9 cellular contexts compared by ENCODE assay signal in genomic region chr1:32393136-32393535, GRCh38. TPM values are rescaled to one million over a fixed set of nuclear protein-coding genes. Genes with fewer than 3 reads are reported as not detected.
DNase-seq lines count a peak whose midpoint lies in the region; ATAC-seq and TF ChIP-seq lines count a peak whose summit lies in the region.
"Had no signal": no experiment of that assay in that cellular context is flagged by ENCODE, and none has a peak within 500 bp of the region (broad histone marks: within the 10 kb centered on the region; RNA-seq: fewer than 3 reads in every experiment).

No MANE protein-coding gene starts in this region.

- no peak for ATAC-seq in HG03354 (IDR thresholded peaks at IDR 0.05; ENCODE audit: poor library complexity, severe bottlenecking, unreplicated experiment)
- ATAC-seq in GM21390 (IDR thresholded peaks at IDR 0.05; ENCODE audit: unreplicated experiment): no peak

- intact Hi-C loops in mammary epithelial cell (cut with micrococcal nuclease): no loop called here

- H3K9ac ChIP-seq in HUES64 (ENCODE audit: low read depth, low read length) (peak overlapping the region; percentile 81; the same call in 1 of the 2 replicates), mammary epithelial cell (ENCODE audit: insufficient read depth, low read length) (peak overlapping the region; percentile 94)

- in situ Hi-C loops in mammary epithelial cell (cut with MboI; ENCODE audit: low sequenced_read_pairs in 2 of 2): no loop called here

- H3K4me3 ChIP-seq in ACC112 (ENCODE audit: low read depth, low read length): peak overlapping the region; percentile 90
- peak overlapping the region; percentile 75 for H3K4me3 ChIP-seq in HUES64 (ENCODE audit: low read length)
- peak overlapping the region; percentile 64 to 91 (median 76) for H3K4me3 ChIP-seq in mammary epithelial cell (replicated peaks in 1 of 3; ENCODE audit: insufficient read depth in 1 of 3, low read depth in 2 of 3, low read length in 3 of 3)
- H3K4me3 ChIP-seq in muscle layer of duodenum (ENCODE audit: low read depth in 1 of 2, low read length in 2 of 2): peak overlapping the region; percentile 92

- no TSS peak for BruUV-seq in mammary epithelial cell (replicated peaks; lab: Mats Ljungman, UMichigan)

- peaks cover 12% of the 10 kb centered on the region for H3K4me1 ChIP-seq in ACC112 (ENCODE audit: control insufficient read depth, insufficient read depth, low read length, unreplicated experiment)
- H3K4me1 ChIP-seq in HUES64 (ENCODE audit: insufficient read depth, low read length): peaks cover 7% of the 10 kb centered on the region
- H3K4me1 ChIP-seq in mammary epithelial cell (ENCODE audit: insufficient read depth, low read length): peaks cover 13% of the 10 kb centered on the region
- H3K4me1 ChIP-seq in muscle layer of duodenum (ENCODE audit: control insufficient read depth in 1 of 2, insufficient read depth in 2 of 2, low read length in 2 of 2): peaks cover 8 to 21% of the 10 kb centered on the region in 2 donors

- H3K36me3 ChIP-seq in ACC112 (ENCODE audit: insufficient read depth, low read length) (peaks cover 12% of the 10 kb centered on the region; the same call in 1 of the 2 replicates), HUES64 (ENCODE audit: insufficient read depth, low read length) (peaks cover 40% of the 10 kb centered on the region), mammary epithelial cell (ENCODE audit: insufficient read depth, low read length) (peaks cover 3% of the 10 kb centered on the region), muscle layer of duodenum (ENCODE audit: control insufficient read depth in 1 of 2, insufficient read depth in 2 of 2, low read length in 2 of 2) (peaks cover 22 to 23% of the 10 kb centered on the region in 2 donors)

- H2AFZ ChIP-seq in ACC112 (ENCODE audit: low read length, unreplicated experiment): no peak overlapping the region
- H2AFZ ChIP-seq in mammary epithelial cell (ENCODE audit: low read depth, low read length): no peak overlapping the region

- TF ChIP-seq CTCF in mammary epithelial cell (conservative IDR thresholded peaks at IDR 0.05 in 1 of 2, IDR thresholded peaks at IDR 0.05 in 1 of 2; ENCODE audit: extremely low read depth in 1 of 2, insufficient read depth in 1 of 2, low read depth in 1 of 2, low read length in 2 of 2): no peak

- H3K27ac ChIP-seq in ACC112 (ENCODE audit: low read depth, low read length) (peak overlapping the region; percentile 72; the same call in 1 of the 2 replicates), HUES64 (ENCODE audit: low read depth, low read length) (no peak overlapping the region), mammary epithelial cell (ENCODE audit: insufficient read depth, low read depth, low read length) (peak overlapping the region; percentile 81), muscle layer of duodenum (ENCODE audit: low read length) (no peak overlapping the region)

- CTCF ChIA-PET in mammary epithelial cell (lab: Charles Lee; ENCODE audit: low non-redundant PET): no interaction called here

- H4K20me1 ChIP-seq in mammary epithelial cell (ENCODE audit: insufficient read depth, low read length): no peaks in the 10 kb centered on the region

- dilution Hi-C loops in mammary epithelial cell (cut with HindIII; ENCODE audit: low sequenced_read_pairs): loop anchor here (5.0 kb wide), 2 partner anchors 36 to 71 kb away; no protein-coding TSS in a partner anchor

- DNase-seq in mammary epithelial cell (peak; percentile 26), NCI-H69 (lab: John Stamatoyannopoulos, UW) (no peak), cortex of kidney (lab: John Stamatoyannopoulos, UW) (no peak)
- DNase-seq: NCI-H510A had no signal

- H3K9me3 ChIP-seq in HUES64 (ENCODE audit: insufficient read depth, low read depth, low read length) (no peaks in the 10 kb centered on the region), mammary epithelial cell (replicated peaks; ENCODE audit: insufficient read depth, low read length) (no peaks in the 10 kb centered on the region), muscle layer of duodenum (ENCODE audit: control insufficient read depth in 1 of 2, low read length in 2 of 2) (no peaks in the 10 kb centered on the region)

- H3K27me3 ChIP-seq in ACC112 (ENCODE audit: insufficient read depth, low read length): no peaks in the 10 kb centered on the region
- H3K27me3 ChIP-seq in HUES64 (ENCODE audit: insufficient read depth, low read length): no peaks in the 10 kb centered on the region
- no peaks in the 10 kb centered on the region for H3K27me3 ChIP-seq in mammary epithelial cell (ENCODE audit: insufficient read depth, low read length)
- no peaks in the 10 kb centered on the region for H3K27me3 ChIP-seq in muscle layer of duodenum (ENCODE audit: low read depth, low read length)

- H3K79me2 ChIP-seq in ACC112 (ENCODE audit: control insufficient read depth, insufficient read depth, low read length, unreplicated experiment) (peaks cover 30% of the 10 kb centered on the region), mammary epithelial cell (ENCODE audit: insufficient read depth, low read length) (peaks cover 43% of the 10 kb centered on the region)

- 92% methylated on average over 1 of the region's 1 CpG for WGBS in HUES64
- WGBS in mammary epithelial cell (ENCODE audit: low coverage, missing lambda C conversion rate): 92% methylated on average over 1 of the region's 1 CpG

- H3K4me2 ChIP-seq in mammary epithelial cell (ENCODE audit: insufficient read depth, low read depth, low read length): peak overlapping the region; percentile 83

RNA-seq across cellular contexts. Expression of gene BSDC1, which starts 1.1 kb away (rescaled TPM):
- 23.6 TPM for polyA plus RNA-seq in HUES64 (2013, experiment 1 of 2)
- 25.2 TPM for polyA plus RNA-seq in HUES64 (2013, experiment 2 of 2)
- total RNA-seq in mammary epithelial cell: 10 to 100 TPM; 47.6 to 78.5 TPM
- polyA plus RNA-seq in mammary epithelial cell: 33.2 TPM
- polyA minus RNA-seq in mammary epithelial cell: 27.8 TPM

RNA-seq across cellular contexts. Expression of gene TSSK3, which starts 30.8 kb away (rescaled TPM):
- 0.20 TPM for polyA plus RNA-seq in HUES64 (2013, experiment 1 of 2)
- not detected for polyA plus RNA-seq in HUES64 (2013, experiment 2 of 2)
- 1 to 10 TPM; 1.0 to 1.2 TPM for total RNA-seq in mammary epithelial cell
- polyA plus RNA-seq in mammary epithelial cell: 0.08 TPM
- polyA minus RNA-seq in mammary epithelial cell: not detected

RNA-seq across cellular contexts. Expression of gene FAM229A, which starts 30.9 kb away (rescaled TPM):
- polyA plus RNA-seq in HUES64 (2013, experiment 1 of 2): 2.5 TPM
- polyA plus RNA-seq in HUES64 (2013, experiment 2 of 2): 1.9 TPM
- total RNA-seq in mammary epithelial cell: 1 to 10 TPM; 1.8 to 6.4 TPM
- 1.1 TPM for polyA plus RNA-seq in mammary epithelial cell
- not detected for polyA minus RNA-seq in mammary epithelial cell

RNA-seq across cellular contexts. Expression of gene MARCKSL1, which starts 57.1 kb away (rescaled TPM):
- 545 TPM for polyA plus RNA-seq in HUES64 (2013, experiment 1 of 2)
- polyA plus RNA-seq in HUES64 (2013, experiment 2 of 2): 572 TPM
- 10 to 100 TPM; 13.0 to 16.1 TPM for total RNA-seq in mammary epithelial cell
- polyA plus RNA-seq in mammary epithelial cell: 15.3 TPM
- 13.9 TPM for polyA minus RNA-seq in mammary epithelial cell

Comparison
In these comparisons a context has a peak if more than half of its experiments do, and no peak if none do; other contexts are left out.
1. H3K27ac ChIP-seq: peak in ACC112 (single experiment) and mammary epithelial cell (single experiment); none in HUES64 (single experiment) and muscle layer of duodenum (single experiment).
2. Peak in every context shown above with its lines, with median percentiles within 50 percentile points of each other: H3K4me3 ChIP-seq.